Comparison of ENCODE assay signal across 1 cellular context in the genomic region with DNA sequence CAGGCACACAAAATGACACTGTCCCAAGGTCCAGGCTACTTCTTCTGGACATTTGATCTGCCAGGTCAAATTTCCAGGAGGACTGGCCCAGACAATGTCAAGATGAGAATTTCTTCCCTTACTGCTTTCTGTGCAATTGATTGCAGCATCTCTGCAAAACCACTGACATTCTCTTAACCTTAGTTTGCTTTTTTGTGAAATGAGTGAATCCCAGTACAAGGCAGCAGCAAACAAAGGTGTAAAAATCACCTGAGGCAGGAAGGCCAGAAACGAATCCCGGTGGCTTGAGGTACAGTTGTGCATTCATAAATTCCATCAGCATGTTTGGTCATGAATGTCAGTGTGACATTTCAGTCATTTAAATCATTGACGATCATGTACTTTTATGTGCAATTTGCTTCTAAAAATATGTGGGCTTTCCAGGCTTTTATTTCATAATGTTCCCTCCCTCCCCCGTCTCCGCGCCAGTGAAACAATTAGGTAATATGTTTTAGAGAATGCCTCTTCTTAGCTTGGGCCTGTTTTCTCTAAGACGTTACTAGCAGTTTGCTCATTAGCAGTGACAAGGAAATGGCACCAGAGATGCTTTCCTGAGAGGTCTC.
TF ChIP-seq lines count a peak whose summit lies in the region.

No MANE protein-coding gene starts in this region.

TF ChIP-seq in IMR-90, 13 proteins besides CTCF, POLR2A, EP300 and RAD21:
- TF ChIP-seq BHLHE40 (IDR thresholded peaks at IDR 0.05; ENCODE audit: low read depth, low read length) (no peak), MXI1 (IDR thresholded peaks at IDR 0.05; ENCODE audit: borderline replicate concordance, low read depth, low read length) (no peak)
